In genomic region chr16:67040906-67041305, GRCh38 we compare ENCODE assay signal across 19 cellular contexts. TPM values are rescaled to one million over a fixed set of nuclear protein-coding genes. Genes with fewer than 3 reads are reported as not detected.
DNase-seq lines count a peak whose midpoint lies in the region; ATAC-seq and TF ChIP-seq lines count a peak whose summit lies in the region.
"Had no signal": no experiment of that assay in that cellular context is flagged by ENCODE, and none has a peak within 500 bp of the region (broad histone marks: within the 10 kb centered on the region; RNA-seq: fewer than 3 reads in every experiment).

No MANE protein-coding gene starts in this region.

- CTCF ChIA-PET in activated CD4-positive, alpha-beta T cell treated with anti-CD3 and anti-CD28 coated beads for 36 hours (lab: Charles Lee) = interaction anchor here (0.7 to 2.6 kb wide), 8 partner anchors 8 to 316 kb away, joined by 3 to 11 read pairs (median 4); no protein-coding TSS in a partner anchor

- H3K27me3 ChIP-seq in left lung = no peaks in the 10 kb centered on the region
- H3K27me3 ChIP-seq: testis had no signal

- H3K27ac ChIP-seq in left lung = no peak overlapping the region
- H3K27ac ChIP-seq: HL-60, KMS-11, left ventricle myocardium inferior, testis had no signal

- peak overlapping the region; percentile 60 for H3K27ac Mint-ChIP-seq in activated CD4-positive, alpha-beta T cell treated with anti-CD3 and anti-CD28 coated beads for 36 hours
- peak overlapping the region; percentile 66 for H3K27ac Mint-ChIP-seq in T-helper 17 cell
- no peak overlapping the region for H3K27ac Mint-ChIP-seq in endothelial cell (ENCODE audit: unreplicated experiment)
- H3K27ac Mint-ChIP-seq: activated CD8-positive, alpha-beta T cell treated with anti-CD3 and anti-CD28 coated beads for 36 hours had no signal

- intact Hi-C loops in activated CD4-positive, alpha-beta T cell treated with anti-CD3 and anti-CD28 coated beads for 36 hours (cut with DNase I, micrococcal nuclease) = no loop called here
- intact Hi-C loops in left lung (cut with DNase I) = no loop called here

- H3K36me3 ChIP-seq in left lung = peaks cover 0 to 19% of the 10 kb centered on the region in 2 donors

- POLR2A ChIA-PET in activated CD4-positive, alpha-beta T cell treated with anti-CD3 and anti-CD28 coated beads for 36 hours (lab: Charles Lee) = interaction anchor here (0.6 kb wide), 1 partner anchor 19 kb away, joined by 6 read pairs; no protein-coding TSS in a partner anchor

- TF ChIP-seq CTCF in endothelial cell (IDR thresholded peaks at IDR 0.05; ENCODE audit: unreplicated experiment) = no peak
- TF ChIP-seq CTCF in left lung (IDR thresholded peaks at IDR 0.05) = no peak

- no peaks in the 10 kb centered on the region for H3K9me3 ChIP-seq in T-helper 17 cell (ENCODE audit: control insufficient read depth, low read length, poor library complexity, severe bottlenecking)
- no peaks in the 10 kb centered on the region for H3K9me3 ChIP-seq in left lung
- H3K9me3 ChIP-seq: left ventricle myocardium inferior, testis had no signal

- no peak overlapping the region for H3K4me3 Mint-ChIP-seq in activated CD4-positive, alpha-beta T cell treated with anti-CD3 and anti-CD28 coated beads for 36 hours
- peak overlapping the region; percentile 10 for H3K4me3 Mint-ChIP-seq in T-helper 17 cell
- peak overlapping the region; percentile 17 for H3K4me3 Mint-ChIP-seq in endothelial cell (ENCODE audit: unreplicated experiment)
- H3K4me3 Mint-ChIP-seq: activated CD8-positive, alpha-beta T cell treated with anti-CD3 and anti-CD28 coated beads for 36 hours had no signal

- peaks cover 26% of the 10 kb centered on the region for H3K36me3 Mint-ChIP-seq in activated CD4-positive, alpha-beta T cell treated with anti-CD3 and anti-CD28 coated beads for 36 hours (ENCODE audit: low read depth)
- H3K36me3 Mint-ChIP-seq in T-helper 17 cell (ENCODE audit: low read depth) = no peaks in the 10 kb centered on the region
- H3K36me3 Mint-ChIP-seq in endothelial cell (ENCODE audit: low read depth, unreplicated experiment) = peaks cover 18% of the 10 kb centered on the region

- H3K4me1 ChIP-seq in left lung = peaks cover 5 to 10% of the 10 kb centered on the region in 2 donors
- H3K4me1 ChIP-seq: testis had no signal

- H3K4me1 Mint-ChIP-seq in activated CD4-positive, alpha-beta T cell treated with anti-CD3 and anti-CD28 coated beads for 36 hours = peaks cover 35% of the 10 kb centered on the region
- peaks cover 21% of the 10 kb centered on the region for H3K4me1 Mint-ChIP-seq in T-helper 17 cell
- H3K4me1 Mint-ChIP-seq in endothelial cell (ENCODE audit: unreplicated experiment) = peaks cover 3% of the 10 kb centered on the region

- H3K9me3 Mint-ChIP-seq in activated CD4-positive, alpha-beta T cell treated with anti-CD3 and anti-CD28 coated beads for 36 hours (ENCODE audit: low read depth) = no peaks in the 10 kb centered on the region
- H3K9me3 Mint-ChIP-seq in endothelial cell (ENCODE audit: unreplicated experiment) = no peaks in the 10 kb centered on the region
- H3K9me3 Mint-ChIP-seq: activated CD8-positive, alpha-beta T cell treated with anti-CD3 and anti-CD28 coated beads for 36 hours had no signal

- H3K27me3 Mint-ChIP-seq in activated CD4-positive, alpha-beta T cell treated with anti-CD3 and anti-CD28 coated beads for 36 hours = no peaks in the 10 kb centered on the region
- H3K27me3 Mint-ChIP-seq in T-helper 17 cell (no peaks in the 10 kb centered on the region), endothelial cell (ENCODE audit: unreplicated experiment) (no peaks in the 10 kb centered on the region)
- H3K27me3 Mint-ChIP-seq: activated CD8-positive, alpha-beta T cell treated with anti-CD3 and anti-CD28 coated beads for 36 hours had no signal

- ATAC-seq in activated CD4-positive, alpha-beta T cell treated with anti-CD3 and anti-CD28 coated beads for 36 hours = no peak
- no peak for ATAC-seq in T-helper 17 cell
- no peak for ATAC-seq in left lung
- no peak for ATAC-seq in HG02938 (IDR thresholded peaks at IDR 0.05; ENCODE audit: unreplicated experiment)
- no peak for ATAC-seq in GM19023 (IDR thresholded peaks at IDR 0.05; ENCODE audit: unreplicated experiment)
- ATAC-seq: activated CD8-positive, alpha-beta T cell treated with anti-CD3 and anti-CD28 coated beads for 36 hours had no signal

- DNase-seq in activated CD4-positive, alpha-beta T cell treated with anti-CD3 and anti-CD28 coated beads for 36 hours = no peak
- DNase-seq in activated CD4-positive, alpha-beta T cell treated with anti-CD3 and anti-CD28 coated beads, Interleukin-2, amount 50 U/mL, for 4 hours = no peak
- DNase-seq in T-helper 17 cell (no peak), endothelial cell (ENCODE audit: low spot score) (no peak), pons (ENCODE audit: low spot score) (peak; percentile 79), left lung (no peak)
- DNase-seq: 8988T; activated CD8-positive, alpha-beta T cell treated with anti-CD3 and anti-CD28 coated beads for 36 hours; activated naive CD4-positive, alpha-beta T cell; central memory CD4-positive, alpha-beta T cell; left ventricle myocardium inferior; NCI-H1417 treated with DMSO at 0.1 percent for 48 hours; NCI-H345; SHP77; testis had no signal

- no peak overlapping the region for H3K4me3 ChIP-seq in left lung
- H3K4me3 ChIP-seq: left ventricle myocardium inferior, testis had no signal

RNA-seq across cellular contexts. Expression of gene CBFB, which starts 12.0 kb away (rescaled TPM):
- total RNA-seq in activated CD4-positive, alpha-beta T cell treated with anti-CD3 and anti-CD28 coated beads for 36 hours = 10 to 100 TPM; 84.6 to 90.2 TPM
- 10 to 100 TPM; 78.5 to 85.4 TPM for total RNA-seq in T-helper 17 cell
- 65.8 TPM for total RNA-seq in endothelial cell (ENCODE audit: unreplicated experiment)
- total RNA-seq in left lung = 10 to 100 TPM; 46.8 to 47.6 TPM

RNA-seq across cellular contexts. Expression of gene CES4A, which starts 52.5 kb away (rescaled TPM):
- 10 to 100 TPM; 13.5 to 15.7 TPM for total RNA-seq in activated CD4-positive, alpha-beta T cell treated with anti-CD3 and anti-CD28 coated beads for 36 hours
- total RNA-seq in T-helper 17 cell = 10 to 100 TPM; 17.8 to 20.0 TPM
- 1.1 TPM for total RNA-seq in endothelial cell (ENCODE audit: unreplicated experiment)
- 10 to 100 TPM in 1 of 2 donors, 1 to 10 TPM in 1; 9.3 to 14.3 TPM for total RNA-seq in left lung
